Comparison of ENCODE assay signal across 1 cellular context in the genomic region with DNA sequence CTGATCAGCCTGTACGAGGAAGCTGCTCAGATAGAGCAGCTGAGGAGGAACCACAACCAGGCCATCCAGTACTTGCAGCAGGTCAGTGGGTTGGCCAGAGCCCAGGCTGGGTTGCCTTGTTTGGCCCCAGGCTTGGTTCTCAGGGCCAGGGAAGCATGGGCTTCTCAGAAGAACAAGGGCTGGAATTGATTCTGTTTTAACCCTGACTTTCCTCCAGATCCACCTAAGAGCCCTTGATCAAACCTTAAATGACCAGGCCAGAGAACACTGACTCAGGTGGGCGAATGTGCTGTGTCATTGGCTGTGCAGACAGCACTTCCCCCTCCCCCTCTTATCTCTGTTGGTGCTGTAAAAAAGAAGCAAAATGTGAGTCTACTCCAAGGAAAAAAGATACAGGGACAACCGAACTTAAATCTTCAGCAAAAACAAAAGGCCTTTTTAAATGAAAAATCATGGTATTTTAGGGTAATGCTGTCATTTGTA.
TF ChIP-seq lines count a peak whose summit lies in the region.

No MANE protein-coding gene starts in this region.

TF ChIP-seq in SK-N-SH, 30 proteins besides CTCF, POLR2A, EP300 and RAD21 (continued from another document):
- TF ChIP-seq, protein P1, sequence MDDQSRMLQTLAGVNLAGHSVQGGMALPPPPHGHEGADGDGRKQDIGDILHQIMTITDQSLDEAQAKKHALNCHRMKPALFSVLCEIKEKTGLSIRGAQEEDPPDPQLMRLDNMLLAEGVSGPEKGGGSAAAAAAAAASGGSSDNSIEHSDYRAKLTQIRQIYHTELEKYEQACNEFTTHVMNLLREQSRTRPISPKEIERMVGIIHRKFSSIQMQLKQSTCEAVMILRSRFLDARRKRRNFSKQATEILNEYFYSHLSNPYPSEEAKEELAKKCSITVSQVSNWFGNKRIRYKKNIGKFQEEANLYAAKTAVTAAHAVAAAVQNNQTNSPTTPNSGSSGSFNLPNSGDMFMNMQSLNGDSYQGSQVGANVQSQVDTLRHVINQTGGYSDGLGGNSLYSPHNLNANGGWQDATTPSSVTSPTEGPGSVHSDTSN (IDR thresholded peaks at IDR 0.05) = no peak
- TF ChIP-seq GABPA (IDR thresholded peaks at IDR 0.05; ENCODE audit: low read depth) = no peak
- TF ChIP-seq, protein P2, sequence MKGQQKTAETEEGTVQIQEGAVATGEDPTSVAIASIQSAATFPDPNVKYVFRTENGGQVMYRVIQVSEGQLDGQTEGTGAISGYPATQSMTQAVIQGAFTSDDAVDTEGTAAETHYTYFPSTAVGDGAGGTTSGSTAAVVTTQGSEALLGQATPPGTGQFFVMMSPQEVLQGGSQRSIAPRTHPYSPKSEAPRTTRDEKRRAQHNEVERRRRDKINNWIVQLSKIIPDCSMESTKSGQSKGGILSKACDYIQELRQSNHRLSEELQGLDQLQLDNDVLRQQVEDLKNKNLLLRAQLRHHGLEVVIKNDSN (IDR thresholded peaks at IDR 0.05; ENCODE audit: borderline replicate concordance, low read depth) = no peak
- no peak for TF ChIP-seq ELF1 (IDR thresholded peaks at IDR 0.05)
- no peak for TF ChIP-seq TAF1 (IDR thresholded peaks at IDR 0.05; ENCODE audit: borderline replicate concordance, low read depth, low read length)
- TF ChIP-seq, protein P3, sequence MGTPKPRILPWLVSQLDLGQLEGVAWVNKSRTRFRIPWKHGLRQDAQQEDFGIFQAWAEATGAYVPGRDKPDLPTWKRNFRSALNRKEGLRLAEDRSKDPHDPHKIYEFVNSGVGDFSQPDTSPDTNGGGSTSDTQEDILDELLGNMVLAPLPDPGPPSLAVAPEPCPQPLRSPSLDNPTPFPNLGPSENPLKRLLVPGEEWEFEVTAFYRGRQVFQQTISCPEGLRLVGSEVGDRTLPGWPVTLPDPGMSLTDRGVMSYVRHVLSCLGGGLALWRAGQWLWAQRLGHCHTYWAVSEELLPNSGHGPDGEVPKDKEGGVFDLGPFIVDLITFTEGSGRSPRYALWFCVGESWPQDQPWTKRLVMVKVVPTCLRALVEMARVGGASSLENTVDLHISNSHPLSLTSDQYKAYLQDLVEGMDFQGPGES (IDR thresholded peaks at IDR 0.05; ENCODE audit: low read depth, low read length) = no peak
- TF ChIP-seq CHD2 (IDR thresholded peaks at IDR 0.05; ENCODE audit: low read length, partially characterized antibody) = no peak
- TF ChIP-seq POLR2AphosphoS5 (IDR thresholded peaks at IDR 0.05; ENCODE audit: low read depth, low read length) = no peak
- no peak for TF ChIP-seq MEF2A (IDR thresholded peaks at IDR 0.05; ENCODE audit: borderline replicate concordance, low read depth)
- no peak for TF ChIP-seq FOXJ3 (CRISPR knock-in tag; IDR thresholded peaks at IDR 0.05)
- TF ChIP-seq EZH2phosphoT487 (IDR thresholded peaks at IDR 0.05; ENCODE audit: borderline replicate concordance, low read depth) = no peak
- TF ChIP-seq, protein P4, sequence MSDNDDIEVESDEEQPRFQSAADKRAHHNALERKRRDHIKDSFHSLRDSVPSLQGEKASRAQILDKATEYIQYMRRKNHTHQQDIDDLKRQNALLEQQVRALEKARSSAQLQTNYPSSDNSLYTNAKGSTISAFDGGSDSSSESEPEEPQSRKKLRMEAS (IDR thresholded peaks at IDR 0.05; ENCODE audit: low read depth) = no peak
- TF ChIP-seq FOXM1 (IDR thresholded peaks at IDR 0.05; ENCODE audit: low read depth) = no peak
- TF ChIP-seq, protein P5, sequence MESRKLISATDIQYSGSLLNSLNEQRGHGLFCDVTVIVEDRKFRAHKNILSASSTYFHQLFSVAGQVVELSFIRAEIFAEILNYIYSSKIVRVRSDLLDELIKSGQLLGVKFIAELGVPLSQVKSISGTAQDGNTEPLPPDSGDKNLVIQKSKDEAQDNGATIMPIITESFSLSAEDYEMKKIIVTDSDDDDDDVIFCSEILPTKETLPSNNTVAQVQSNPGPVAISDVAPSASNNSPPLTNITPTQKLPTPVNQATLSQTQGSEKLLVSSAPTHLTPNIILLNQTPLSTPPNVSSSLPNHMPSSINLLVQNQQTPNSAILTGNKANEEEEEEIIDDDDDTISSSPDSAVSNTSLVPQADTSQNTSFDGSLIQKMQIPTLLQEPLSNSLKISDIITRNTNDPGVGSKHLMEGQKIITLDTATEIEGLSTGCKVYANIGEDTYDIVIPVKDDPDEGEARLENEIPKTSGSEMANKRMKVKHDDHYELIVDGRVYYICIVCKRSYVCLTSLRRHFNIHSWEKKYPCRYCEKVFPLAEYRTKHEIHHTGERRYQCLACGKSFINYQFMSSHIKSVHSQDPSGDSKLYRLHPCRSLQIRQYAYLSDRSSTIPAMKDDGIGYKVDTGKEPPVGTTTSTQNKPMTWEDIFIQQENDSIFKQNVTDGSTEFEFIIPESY (IDR thresholded peaks at IDR 0.05; ENCODE audit: borderline replicate concordance, low read depth) = no peak
- TF ChIP-seq, protein P6, sequence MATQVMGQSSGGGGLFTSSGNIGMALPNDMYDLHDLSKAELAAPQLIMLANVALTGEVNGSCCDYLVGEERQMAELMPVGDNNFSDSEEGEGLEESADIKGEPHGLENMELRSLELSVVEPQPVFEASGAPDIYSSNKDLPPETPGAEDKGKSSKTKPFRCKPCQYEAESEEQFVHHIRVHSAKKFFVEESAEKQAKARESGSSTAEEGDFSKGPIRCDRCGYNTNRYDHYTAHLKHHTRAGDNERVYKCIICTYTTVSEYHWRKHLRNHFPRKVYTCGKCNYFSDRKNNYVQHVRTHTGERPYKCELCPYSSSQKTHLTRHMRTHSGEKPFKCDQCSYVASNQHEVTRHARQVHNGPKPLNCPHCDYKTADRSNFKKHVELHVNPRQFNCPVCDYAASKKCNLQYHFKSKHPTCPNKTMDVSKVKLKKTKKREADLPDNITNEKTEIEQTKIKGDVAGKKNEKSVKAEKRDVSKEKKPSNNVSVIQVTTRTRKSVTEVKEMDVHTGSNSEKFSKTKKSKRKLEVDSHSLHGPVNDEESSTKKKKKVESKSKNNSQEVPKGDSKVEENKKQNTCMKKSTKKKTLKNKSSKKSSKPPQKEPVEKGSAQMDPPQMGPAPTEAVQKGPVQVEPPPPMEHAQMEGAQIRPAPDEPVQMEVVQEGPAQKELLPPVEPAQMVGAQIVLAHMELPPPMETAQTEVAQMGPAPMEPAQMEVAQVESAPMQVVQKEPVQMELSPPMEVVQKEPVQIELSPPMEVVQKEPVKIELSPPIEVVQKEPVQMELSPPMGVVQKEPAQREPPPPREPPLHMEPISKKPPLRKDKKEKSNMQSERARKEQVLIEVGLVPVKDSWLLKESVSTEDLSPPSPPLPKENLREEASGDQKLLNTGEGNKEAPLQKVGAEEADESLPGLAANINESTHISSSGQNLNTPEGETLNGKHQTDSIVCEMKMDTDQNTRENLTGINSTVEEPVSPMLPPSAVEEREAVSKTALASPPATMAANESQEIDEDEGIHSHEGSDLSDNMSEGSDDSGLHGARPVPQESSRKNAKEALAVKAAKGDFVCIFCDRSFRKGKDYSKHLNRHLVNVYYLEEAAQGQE (IDR thresholded peaks at IDR 0.05; ENCODE audit: low read depth, low read length) = no peak
- no peak for TF ChIP-seq TEAD4 (IDR thresholded peaks at IDR 0.05; ENCODE audit: borderline replicate concordance, insufficient read depth)
TF ChIP-seq in SK-N-SH: peak in this region for 0.
